In the genomic region with DNA sequence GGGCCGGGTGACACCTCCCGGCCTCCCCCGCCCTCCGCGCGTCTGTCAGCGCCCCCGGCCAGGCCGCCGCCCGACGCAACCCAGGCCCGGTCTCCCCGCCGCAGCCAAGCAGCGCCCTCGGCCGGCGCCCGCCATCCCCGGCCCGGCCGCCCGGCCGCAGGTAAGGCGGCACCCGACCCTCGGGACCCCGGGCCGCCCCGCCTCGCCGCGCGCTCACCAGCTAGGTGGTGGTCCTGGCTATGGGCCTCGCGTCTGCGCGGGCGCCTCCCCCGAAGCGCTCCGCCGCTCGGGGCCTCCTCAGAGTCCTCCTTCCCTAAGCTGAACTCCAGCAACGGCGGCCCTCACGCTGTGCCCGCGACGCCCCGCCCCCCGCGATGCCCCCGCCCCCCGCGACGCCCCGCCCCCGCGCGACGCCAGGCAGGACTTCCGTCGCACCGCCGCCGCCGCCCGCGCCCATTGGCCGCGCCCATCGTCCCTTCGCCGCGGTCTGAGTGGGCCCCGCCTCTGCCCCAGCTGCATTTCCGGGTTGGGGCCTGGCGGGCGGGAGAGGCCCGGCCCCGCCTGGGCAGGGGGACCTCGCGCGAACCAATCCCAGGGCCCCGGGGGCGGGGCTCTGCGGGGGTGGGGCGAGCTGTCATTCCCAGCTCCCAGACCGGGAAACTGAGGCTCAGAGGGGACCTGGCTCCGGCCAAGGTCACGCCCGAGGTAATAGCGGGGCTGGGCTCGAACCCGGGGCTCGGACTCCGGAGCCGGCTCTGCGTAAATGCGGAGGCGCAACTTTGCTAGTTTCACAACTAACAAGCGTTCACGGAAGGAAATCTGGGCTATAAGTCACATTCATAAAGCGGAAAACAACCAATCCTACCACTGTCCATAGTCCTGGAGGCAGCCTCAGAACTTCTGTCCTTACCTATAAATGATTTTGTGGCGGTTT, we compare ENCODE assay signal across 8 cellular contexts. TPM values are rescaled to one million over a fixed set of nuclear protein-coding genes. Genes with fewer than 3 reads are reported as not detected.
DNase-seq lines count a peak whose midpoint lies in the region; ATAC-seq and TF ChIP-seq lines count a peak whose summit lies in the region.

No MANE protein-coding gene starts in this region.

- H3K4me3 ChIP-seq in AG10803 (ENCODE audit: low read length) (peak overlapping the region; percentile 79), kidney epithelial cell (ENCODE audit: low read depth, low read length) (peak overlapping the region; percentile 61)

- no peaks in the 10 kb centered on the region for H3K36me3 ChIP-seq in kidney epithelial cell (ENCODE audit: control insufficient read depth, insufficient read depth, low read length)

- no peaks in the 10 kb centered on the region for H3K27me3 ChIP-seq in kidney epithelial cell (ENCODE audit: control insufficient read depth, insufficient read depth, low read length)

- peak; percentile 47 for TF ChIP-seq POLR2A in GM19099 (IDR thresholded peaks at IDR 0.05; ENCODE audit: extremely low read depth, insufficient read length, low read depth)

- TF ChIP-seq CTCF in AG10803 (conservative IDR thresholded peaks at IDR 0.05; ENCODE audit: low read length) (no peak), kidney epithelial cell (IDR thresholded peaks at IDR 0.05; ENCODE audit: insufficient read depth, low read length, poor library complexity, severe bottlenecking) (no peak)

- peak; percentile 89 for ATAC-seq in HG03354 (IDR thresholded peaks at IDR 0.05; ENCODE audit: poor library complexity, severe bottlenecking, unreplicated experiment)
- peak; percentile 94 to 97 for ATAC-seq in activated CD4-positive, CD25-positive, alpha-beta regulatory T cell treated with anti-CD3 and anti-CD28 coated beads, Interleukin-2, amount 50 U/mL, for 24 hours

- peak; percentile 93 for DNase-seq in AG10803 (ENCODE audit: low read depth)
- peak; percentile 71 to 95 for DNase-seq in NCI-H446 (lab: John Stamatoyannopoulos, UW)
- DNase-seq in cerebellar cortex (ENCODE audit: low spot score), result peak; percentile 94
- DNase-seq in kidney epithelial cell (ENCODE audit: low read depth), result peak; percentile 53
- peak; percentile 96 for DNase-seq in stimulated activated CD4-positive, alpha-beta T cell treated with anti-CD3 and anti-CD28 coated beads, Interleukin-15, amount 100 ng/mL, for 24 hours

RNA-seq across cellular contexts. Expression of gene KCTD5, which starts 9.0 kb away (rescaled TPM):
- total RNA-seq in kidney epithelial cell, result 47.4 and 47.8 TPM in 2 replicates

RNA-seq across cellular contexts. Expression of gene PRSS27, which starts 46.7 kb away (rescaled TPM):
- total RNA-seq in kidney epithelial cell, result 2.9 and 3.1 TPM in 2 replicates

Comparison
In these comparisons a context has a peak if more than half of its experiments do, and no peak if none do; other contexts are left out.
1. Peak in every context shown above with its lines: DNase-seq, ATAC-seq and H3K4me3 ChIP-seq.